ENCODE assay signal across 22 cellular contexts in the genomic region with DNA sequence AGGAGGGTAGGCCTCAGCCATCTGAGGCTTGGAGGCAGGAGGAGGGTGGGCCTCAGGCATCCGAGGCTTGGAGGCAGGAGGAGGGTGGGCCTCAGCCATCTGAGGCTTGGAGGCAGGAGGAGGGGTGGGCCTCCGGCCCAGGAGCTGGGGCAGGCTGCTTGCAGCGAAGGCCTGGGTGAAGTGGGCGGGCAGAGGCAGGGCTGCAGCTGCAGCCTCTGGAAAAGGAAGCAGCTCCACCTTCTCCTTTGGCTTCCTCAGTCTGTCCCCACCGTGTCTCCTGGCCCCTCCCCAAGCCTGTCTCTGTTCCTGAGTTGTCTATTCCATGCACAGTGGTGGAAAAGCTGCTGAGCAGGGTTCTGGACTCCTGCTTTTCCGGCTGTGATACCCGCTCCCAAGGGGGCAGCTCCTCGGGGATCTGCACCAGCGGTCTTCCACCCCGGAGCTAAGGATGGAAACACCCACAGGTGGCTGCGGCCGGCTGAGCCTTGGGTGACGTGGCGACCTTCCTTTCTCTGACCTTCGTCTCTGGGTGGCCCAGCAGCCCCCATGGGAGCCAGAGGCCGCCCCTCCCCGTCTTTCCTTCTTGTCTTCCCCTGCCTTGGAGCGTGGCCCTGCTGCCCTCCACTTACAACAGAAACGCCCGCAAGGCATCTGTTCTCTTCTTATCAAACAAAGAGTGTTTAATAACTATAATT.
DNase-seq lines count a peak whose midpoint lies in the region; ATAC-seq and TF ChIP-seq lines count a peak whose summit lies in the region.
"Had no signal": no experiment of that assay in that cellular context is flagged by ENCODE, and none has a peak within 500 bp of the region (broad histone marks: within the 10 kb centered on the region; RNA-seq: fewer than 3 reads in every experiment).

No MANE protein-coding gene starts in this region.

- BruUV-seq in PC-3 (replicated peaks; lab: Mats Ljungman, UMichigan), result no TSS peak

- POLR2A ChIA-PET in PC-3 (lab: Charles Lee; ENCODE audit: unreplicated experiment), result no interaction called here

- H3K27ac Mint-ChIP-seq in nephron progenitor cell, result no peak overlapping the region
- H3K27ac Mint-ChIP-seq: B cell; CD8-positive, alpha-beta T cell had no signal

- H3K4me1 Mint-ChIP-seq in nephron progenitor cell, result peaks cover 26% of the 10 kb centered on the region
- H3K4me1 Mint-ChIP-seq: B cell had no signal

- peaks cover 18% of the 10 kb centered on the region for H3K4me1 ChIP-seq in NT2/D1 (ENCODE audit: insufficient read depth, insufficient read length)
- no peaks in the 10 kb centered on the region for H3K4me1 ChIP-seq in PC-3 (ENCODE audit: insufficient read depth, low read length)

- ATAC-seq in PC-3, result no peak
- ATAC-seq: CD8-positive, alpha-beta T cell; SK-N-SH treated with all-trans-retinoic acid at 6 μM for 48 hours had no signal

- H3F3A ChIP-seq in PC-3 (ENCODE audit: low read length, unreplicated experiment), result no peaks in the 10 kb centered on the region

- H3K9me3 ChIP-seq in KOPT-K1 (ENCODE audit: insufficient read depth, low read length, poor library complexity, severe bottlenecking), result no peaks in the 10 kb centered on the region
- peaks cover 2% of the 10 kb centered on the region; the same call in 1 of the 2 replicates for H3K9me3 ChIP-seq in NT2/D1 (ENCODE audit: insufficient read depth, low read length)
- no peaks in the 10 kb centered on the region for H3K9me3 ChIP-seq in PC-3 (ENCODE audit: low read length)

- no peaks in the 10 kb centered on the region for H3K79me2 ChIP-seq in PC-3 (ENCODE audit: low read length)

- H4K20me1 ChIP-seq in PC-3 (ENCODE audit: low read length), result no peaks in the 10 kb centered on the region

- H3K27ac ChIP-seq in KOPT-K1 (ENCODE audit: low read depth, low read length, poor library complexity, severe bottlenecking) (peak overlapping the region; percentile 14), PC-3 (ENCODE audit: low read length) (no peak overlapping the region)
- H3K27ac ChIP-seq: 22Rv1 had no signal

- H3K9me3 Mint-ChIP-seq in nephron progenitor cell, result no peaks in the 10 kb centered on the region
- H3K9me3 Mint-ChIP-seq: CD8-positive, alpha-beta T cell had no signal

- H3K27me3 ChIP-seq in NT2/D1 (ENCODE audit: insufficient read depth, insufficient read length) (peaks cover 71% of the 10 kb centered on the region), PC-3 (ENCODE audit: low read length) (peaks cover 75% of the 10 kb centered on the region)

- peak overlapping the region; percentile 54 for H3K9ac ChIP-seq in NT2/D1 (ENCODE audit: insufficient read length, low read depth)
- no peak overlapping the region for H3K9ac ChIP-seq in PC-3 (ENCODE audit: low read length)

- peaks cover 16% of the 10 kb centered on the region for H3K27me3 Mint-ChIP-seq in nephron progenitor cell (ENCODE audit: low read depth, poor library complexity)
- H3K27me3 Mint-ChIP-seq: B cell had no signal

- CTCF ChIA-PET in PC-3 (lab: Charles Lee), result no interaction called here

- H2AFZ ChIP-seq in PC-3 (ENCODE audit: low read length), result no peak overlapping the region

- intact Hi-C loops in PC-3 (cut with micrococcal nuclease), result no loop called here

- no peaks in the 10 kb centered on the region for H3K36me3 Mint-ChIP-seq in nephron progenitor cell (ENCODE audit: low read depth)
- H3K36me3 Mint-ChIP-seq: CD8-positive, alpha-beta T cell had no signal

- H3K4me3 ChIP-seq in NT2/D1 (ENCODE audit: insufficient read length, low read depth) (no peak overlapping the region), PC-3 (ENCODE audit: low read length) (no peak overlapping the region)

- no peaks in the 10 kb centered on the region for H3K36me3 ChIP-seq in KOPT-K1 (ENCODE audit: insufficient read depth, low read length)
- no peaks in the 10 kb centered on the region for H3K36me3 ChIP-seq in NT2/D1 (ENCODE audit: insufficient read depth, insufficient read length, low read length)
- H3K36me3 ChIP-seq in PC-3 (ENCODE audit: low read depth, low read length), result no peaks in the 10 kb centered on the region

- DNase-seq in DMS153 (lab: John Stamatoyannopoulos, UW) (peak; percentile 31), DMS153 treated with DMSO at 0.1 percent for 48 hours (lab: John Stamatoyannopoulos, UW; ENCODE audit: unreplicated experiment) (no peak), NT2/D1 (ENCODE audit: low read depth, low spot score) (no peak), nephron progenitor cell (peak; percentile 26), NCI-H2196 (lab: John Stamatoyannopoulos, UW; ENCODE audit: unreplicated experiment) (no peak), PC-3 (no peak), epidermal melanocyte (ENCODE audit: insufficient read length, low spot score) (no peak)
- DNase-seq: Calu3; CD8-positive, alpha-beta T cell; DMS79; GOT3; KBM-7; NCI-H146; NCI-H2029 treated with DMSO at 0.1 percent for 48 hours; NCI-H2171; NCI-H748 treated with DMSO at 0.1 percent for 48 hours; NK-92 treated with Interleukin-12 subunit alpha and Interleukin-12 subunit beta, amount 100 ng/mL, for 24 hours; SIG-M5 had no signal

- H3K9me2 ChIP-seq in PC-3 (replicated peaks; ENCODE audit: low read length), result no peaks in the 10 kb centered on the region

- TF ChIP-seq CTCF in nephron progenitor cell (IDR thresholded peaks at IDR 0.05), result no peak
- TF ChIP-seq CTCF in PC-3 (conservative IDR thresholded peaks at IDR 0.05; ENCODE audit: low read depth, low read length), result no peak

- H3K4me3 Mint-ChIP-seq in nephron progenitor cell, result no peak overlapping the region
- H3K4me3 Mint-ChIP-seq: B cell; CD8-positive, alpha-beta T cell had no signal

- no peak overlapping the region for H3K4me2 ChIP-seq in PC-3 (ENCODE audit: low read length)

Comparison
In these comparisons a context has a peak if more than half of its experiments do, and no peak if none do; other contexts are left out.
1. DNase-seq: peak in DMS153 (single experiment) and nephron progenitor cell (single experiment); none in DMS153 treated with DMSO at 0.1 percent for 48 hours (single experiment), NT2/D1 (single experiment), NCI-H2196 (single experiment), PC-3 (single experiment) and epidermal melanocyte (single experiment).